ENCODE assay signal across 7 cellular contexts in the genomic region with DNA sequence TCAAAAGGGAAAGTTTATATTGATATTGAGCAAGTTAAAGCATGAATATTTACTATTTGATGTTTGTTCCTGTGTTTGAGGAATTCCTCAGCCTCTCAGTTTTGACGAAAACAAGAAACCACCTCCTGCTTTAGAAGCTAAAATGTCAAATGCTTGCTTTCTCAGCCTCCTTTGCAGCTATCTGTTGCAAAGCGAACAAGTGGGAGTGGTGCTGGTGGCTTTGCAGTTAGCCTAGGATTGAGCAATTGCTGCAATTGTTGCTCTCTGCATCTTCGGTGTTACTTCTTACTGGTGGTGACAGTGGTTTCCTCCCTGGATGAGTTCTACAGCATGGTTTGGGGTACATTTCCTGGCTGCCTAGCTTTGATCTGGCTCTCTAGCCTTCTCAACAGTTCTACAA. TPM values are rescaled to one million over a fixed set of nuclear protein-coding genes. Genes with fewer than 3 reads are reported as not detected.
"Had no signal": no experiment of that assay in that cellular context is flagged by ENCODE, and none has a peak within 500 bp of the region (broad histone marks: within the 10 kb centered on the region; RNA-seq: fewer than 3 reads in every experiment).

No MANE protein-coding gene starts in this region.

RNA-seq across cellular contexts. Expression of a gene that starts 1.8 kb away (rescaled TPM):
- total RNA-seq: GM23248, GM23338, H1, H4, H7, H9, HFFc6 had no signal
